In genomic region chr7:125681508-125681907, GRCh38 we compare ENCODE assay signal across 19 cellular contexts.
DNase-seq lines count a peak whose midpoint lies in the region; ATAC-seq and TF ChIP-seq lines count a peak whose summit lies in the region.
"Had no signal": no experiment of that assay in that cellular context is flagged by ENCODE, and none has a peak within 500 bp of the region (broad histone marks: within the 10 kb centered on the region; RNA-seq: fewer than 3 reads in every experiment).

No MANE protein-coding gene starts in this region.

- H3K9me3 ChIP-seq in PC-3 (ENCODE audit: low read length), result no peaks in the 10 kb centered on the region
- H3K9me3 ChIP-seq in SJCRH30 (replicated peaks), result no peaks in the 10 kb centered on the region
- H3K9me3 ChIP-seq: BLaER1 had no signal

- DNase-seq in GM12865 (ENCODE audit: low read depth) (peak; percentile 36), PC-3 (no peak), SJCRH30 (no peak), hypothalamus (lab: John Stamatoyannopoulos, UW) (no peak)
- DNase-seq: DMS 273 treated with DMSO at 0.1 percent for 48 hours, HFFc6, KG1, NCI-H1048, NCI-H1694, NCI-H2107, NCI-H345, NCI-H526 treated with DMSO at 0.1 percent for 48 hours, T1000 had no signal

- H3K4me3 ChIP-seq in GM12865 (ENCODE audit: low read depth, low read length) (no peak overlapping the region), PC-3 (ENCODE audit: low read length) (no peak overlapping the region), SJCRH30 (no peak overlapping the region)
- H3K4me3 ChIP-seq: BLaER1 had no signal

- H3K4me2 ChIP-seq in PC-3 (ENCODE audit: low read length), result no peak overlapping the region
- H3K4me2 ChIP-seq: BLaER1 had no signal

- H3K79me2 ChIP-seq in PC-3 (ENCODE audit: low read length), result no peaks in the 10 kb centered on the region

- no TSS peak for BruUV-seq in PC-3 (replicated peaks; lab: Mats Ljungman, UMichigan)

- no peaks in the 10 kb centered on the region for H3K27me3 ChIP-seq in PC-3 (ENCODE audit: low read length)
- H3K27me3 ChIP-seq in SJCRH30, result no peaks in the 10 kb centered on the region
- H3K27me3 ChIP-seq: BLaER1 had no signal

- POLR2A ChIA-PET in PC-3 (lab: Charles Lee; ENCODE audit: unreplicated experiment), result no interaction called here

- H3K36me3 ChIP-seq in PC-3 (ENCODE audit: low read depth, low read length) (no peaks in the 10 kb centered on the region), SJCRH30 (no peaks in the 10 kb centered on the region)
- H3K36me3 ChIP-seq: BLaER1 had no signal

- CTCF ChIA-PET in PC-3 (lab: Charles Lee), result no interaction called here

- H2AFZ ChIP-seq in PC-3 (ENCODE audit: low read length), result no peak overlapping the region

- no peaks in the 10 kb centered on the region for H3F3A ChIP-seq in PC-3 (ENCODE audit: low read length, unreplicated experiment)

- intact Hi-C loops in PC-3 (cut with micrococcal nuclease), result no loop called here

- no peaks in the 10 kb centered on the region for H3K9me2 ChIP-seq in PC-3 (replicated peaks; ENCODE audit: low read length)

- H4K20me1 ChIP-seq in PC-3 (ENCODE audit: low read length), result no peaks in the 10 kb centered on the region
- H4K20me1 ChIP-seq: BLaER1 had no signal

- H3K27ac ChIP-seq in PC-3 (ENCODE audit: low read length), result no peak overlapping the region
- H3K27ac ChIP-seq in SJCRH30, result no peak overlapping the region
- H3K27ac ChIP-seq: 22Rv1, BLaER1 had no signal

- TF ChIP-seq CTCF in GM12865 (IDR thresholded peaks at IDR 0.05; ENCODE audit: insufficient read depth, low read depth, low read length, missing control alignments) (no peak), PC-3 (conservative IDR thresholded peaks at IDR 0.05; ENCODE audit: low read depth, low read length) (no peak)

- peak; percentile 54 for ATAC-seq in GM21529 (IDR thresholded peaks at IDR 0.05; ENCODE audit: unreplicated experiment)
- ATAC-seq in HG02852 (IDR thresholded peaks at IDR 0.05; ENCODE audit: unreplicated experiment), result peak; percentile 83
- ATAC-seq in HG03432 (IDR thresholded peaks at IDR 0.05; ENCODE audit: unreplicated experiment), result peak; percentile 83
- ATAC-seq in PC-3, result no peak
- no peak for ATAC-seq in GM21528 (IDR thresholded peaks at IDR 0.05; ENCODE audit: low FRiP score, unreplicated experiment)

- no peak overlapping the region for H3K9ac ChIP-seq in PC-3 (ENCODE audit: low read length)
- H3K9ac ChIP-seq: BLaER1 had no signal

- H3K4me1 ChIP-seq in PC-3 (ENCODE audit: insufficient read depth, low read length) (no peaks in the 10 kb centered on the region), SJCRH30 (no peaks in the 10 kb centered on the region)
- H3K4me1 ChIP-seq: BLaER1 had no signal

Comparison
In these comparisons a context has a peak if more than half of its experiments do, and no peak if none do; other contexts are left out.
1. ATAC-seq: peak in GM21529 (single experiment), HG02852 (single experiment) and HG03432 (single experiment); none in PC-3 (single experiment) and GM21528 (single experiment).